ENCODE assay signal across 7 cellular contexts in genomic region chr17:11598274-11599221, GRCh38. TPM values are rescaled to one million over a fixed set of nuclear protein-coding genes. Genes with fewer than 3 reads are reported as not detected.
DNase-seq lines count a peak whose midpoint lies in the region; ATAC-seq and TF ChIP-seq lines count a peak whose summit lies in the region.

Gene DNAH9 (plus strand): TSS chr17:11598470. CDS start chr17:11598499, 29 bp downstream.

- H3K27ac ChIP-seq in HUES48 (ENCODE audit: low read depth, low read length) (peak within 1 kb of the TSS; percentile 45), SK-N-MC (no peak within 1 kb of the TSS), fibroblast of lung (ENCODE audit: insufficient read depth, low read length) (no peak within 1 kb of the TSS), thoracic aorta (peak within 1 kb of the TSS in 1 of 2 donors; percentile 40)

- H3K79me2 ChIP-seq in fibroblast of lung (ENCODE audit: control insufficient read depth, insufficient read depth, low read length), result no peaks in the 10 kb centered on the region

- H3K9me3 ChIP-seq in HUES48 (ENCODE audit: control insufficient read depth, insufficient read depth, low read length) (no peaks in the 10 kb centered on the region), SK-N-MC (ENCODE audit: low read depth, low read length) (no peaks in the 10 kb centered on the region), fibroblast of lung (ENCODE audit: control insufficient read depth, insufficient read depth, low read depth, low read length) (no peaks in the 10 kb centered on the region), mucosa of descending colon (no peaks in the 10 kb centered on the region), thoracic aorta (no peaks in the 10 kb centered on the region)

- H2AFZ ChIP-seq in fibroblast of lung (ENCODE audit: low read length), result no peak within 1 kb of the TSS

- peak; percentile 22 for DNase-seq in SK-N-MC (ENCODE audit: low read depth, low spot score)
- DNase-seq in fibroblast of lung (ENCODE audit: low read depth in 2 of 2), result peak; percentile 27 to 35
- peak; percentile 96 to 98 (median 96) for DNase-seq in mucosa of descending colon
- DNase-seq in thoracic aorta (ENCODE audit: low spot score), result peak; percentile 55

- peak; percentile 99 for ATAC-seq in mucosa of descending colon
- ATAC-seq in thoracic aorta (ENCODE audit: insufficient number of reproducible peaks, low FRiP score, low read depth), result peak; percentile 65
- no peak for ATAC-seq in GM21390 (IDR thresholded peaks at IDR 0.05; ENCODE audit: unreplicated experiment)
- no peak for ATAC-seq in HG02763 (IDR thresholded peaks at IDR 0.05; ENCODE audit: unreplicated experiment)

- H3K36me3 ChIP-seq in HUES48 (ENCODE audit: control insufficient read depth, insufficient read depth, low read length) (no peaks in the 10 kb centered on the region), SK-N-MC (ENCODE audit: insufficient read depth, low read length) (no peaks in the 10 kb centered on the region), fibroblast of lung (ENCODE audit: control insufficient read depth, insufficient read depth, low read length) (no peaks in the 10 kb centered on the region), mucosa of descending colon (ENCODE audit: low read depth) (no peaks in the 10 kb centered on the region), thoracic aorta (no peaks in the 10 kb centered on the region)

- H3K4me3 ChIP-seq in HUES48 (ENCODE audit: low read depth, low read length), result peak within 1 kb of the TSS; percentile 85
- H3K4me3 ChIP-seq in SK-N-MC, result peak within 1 kb of the TSS; percentile 89
- no peak within 1 kb of the TSS for H3K4me3 ChIP-seq in fibroblast of lung (replicated peaks in 1 of 4; ENCODE audit: control extremely low read depth in 1 of 4, insufficient read depth in 1 of 4, low read depth in 3 of 4, low read length in 4 of 4)
- peak within 1 kb of the TSS; percentile 3 for H3K4me3 ChIP-seq in mucosa of descending colon
- H3K4me3 ChIP-seq in thoracic aorta, result peak within 1 kb of the TSS; percentile 74

- H3K4me2 ChIP-seq in fibroblast of lung (ENCODE audit: extremely low read depth, insufficient read depth, low read length), result no peak within 1 kb of the TSS

- H3K4me1 ChIP-seq in HUES48 (ENCODE audit: control insufficient read depth, insufficient read depth, low read length), result no peaks in the 10 kb centered on the region; the same call in 1 of the 2 replicates
- no peaks in the 10 kb centered on the region for H3K4me1 ChIP-seq in fibroblast of lung (ENCODE audit: control insufficient read depth, extremely low read depth, insufficient read depth, low read length)
- H3K4me1 ChIP-seq in mucosa of descending colon (ENCODE audit: low read depth), result no peaks in the 10 kb centered on the region
- H3K4me1 ChIP-seq in thoracic aorta (ENCODE audit: control insufficient read depth in 1 of 2, low read depth in 2 of 2), result peaks cover 0 to 8% of the 10 kb centered on the region in 2 donors

- intact Hi-C loops in mucosa of descending colon (cut with DNase I, micrococcal nuclease), result no loop called here

- TF ChIP-seq CTCF in fibroblast of lung (conservative IDR thresholded peaks at IDR 0.05 in 1 of 2, IDR thresholded peaks at IDR 0.05 in 1 of 2; ENCODE audit: low read depth in 1 of 2, low read length in 2 of 2), result no peak
- no peak for TF ChIP-seq CTCF in mucosa of descending colon (IDR thresholded peaks at IDR 0.05)
- no peak for TF ChIP-seq CTCF in thoracic aorta (IDR thresholded peaks at IDR 0.05)

- H3K27me3 ChIP-seq in HUES48 (ENCODE audit: control insufficient read depth, insufficient read depth, low read length), result no peaks in the 10 kb centered on the region
- H3K27me3 ChIP-seq in fibroblast of lung (ENCODE audit: control insufficient read depth, insufficient read depth, low read length), result no peaks in the 10 kb centered on the region
- no peaks in the 10 kb centered on the region for H3K27me3 ChIP-seq in thoracic aorta (replicated peaks; ENCODE audit: insufficient read depth)

- no peak within 1 kb of the TSS for H3K9ac ChIP-seq in HUES48 (ENCODE audit: low read depth, low read length)
- H3K9ac ChIP-seq in SK-N-MC (ENCODE audit: insufficient read length), result peak within 1 kb of the TSS; percentile 53
- H3K9ac ChIP-seq in fibroblast of lung (ENCODE audit: insufficient read depth, low read length), result no peak within 1 kb of the TSS

- no peaks in the 10 kb centered on the region for H4K20me1 ChIP-seq in fibroblast of lung (ENCODE audit: control insufficient read depth, extremely low read depth, insufficient read depth, low read length)

RNA-seq across cellular contexts. Expression of gene DNAH9, which starts in this region (rescaled TPM):
- not detected in 2 replicates for total RNA-seq in fibroblast of lung
- not detected in 2 replicates for polyA plus RNA-seq in fibroblast of lung
- polyA plus RNA-seq in fibroblast of lung (2012), result not detected in 2 replicates
- polyA minus RNA-seq in fibroblast of lung (ENCODE audit: low replicate concordance), result not detected in 2 replicates
- 1 to 10 TPM in 1 of 3 donors, under 1 TPM in 2; 0.41 to 1.5 (median 0.79) TPM for total RNA-seq in mucosa of descending colon
- total RNA-seq in thoracic aorta, result not detected

Comparison
In these comparisons a context has a peak if more than half of its experiments do, and no peak if none do; other contexts are left out.
1. Peak in DNase-seq in fibroblast of lung; RNA of the gene not detected or under 1 TPM.
2. Peak in DNase-seq, ATAC-seq and H3K4me3 ChIP-seq in thoracic aorta; RNA of the gene not detected or under 1 TPM.
3. H3K4me3 ChIP-seq: peak in HUES48 (single experiment), SK-N-MC (single experiment) and mucosa of descending colon (single experiment); none in fibroblast of lung (0 of 4).
4. DNase-seq: peak in every context shown above with its lines; median percentile 96 in mucosa of descending colon; 55 in thoracic aorta; 31 in fibroblast of lung; 22 in SK-N-MC.